8 cellular contexts compared by ENCODE assay signal in the genomic region with DNA sequence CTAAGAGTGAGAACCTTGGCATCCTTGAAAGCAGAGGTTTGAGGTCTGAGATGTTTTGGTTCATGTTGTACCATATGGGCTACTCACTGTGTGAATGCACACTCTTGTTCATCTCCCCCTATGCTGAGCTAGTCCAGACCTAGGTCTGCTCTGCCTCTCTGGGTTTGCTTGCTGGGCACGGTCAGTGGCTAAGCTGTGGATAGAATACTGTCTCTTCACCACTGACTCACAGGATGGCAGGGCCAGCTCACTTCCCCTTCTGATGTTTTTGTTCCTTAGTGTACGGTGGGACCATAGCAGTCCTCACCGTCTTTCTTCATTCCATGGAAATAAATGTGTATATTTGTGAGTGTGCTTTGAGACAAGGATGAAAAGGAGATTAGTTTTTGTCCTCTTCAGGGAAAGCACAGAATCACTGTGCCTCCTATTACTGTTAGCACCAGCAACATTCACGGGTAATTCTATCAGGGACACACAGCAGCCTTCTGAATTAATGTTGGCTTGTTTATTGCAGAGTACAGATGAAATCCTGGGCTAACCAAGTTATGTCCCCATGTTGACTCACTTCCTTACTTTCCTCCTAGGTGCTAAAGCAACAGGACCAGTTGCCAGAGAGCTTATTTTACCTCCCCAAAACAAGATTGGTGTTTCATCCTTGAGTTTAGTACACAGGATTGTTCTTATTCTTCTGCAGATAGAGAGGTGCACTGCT. TPM values are rescaled to one million over a fixed set of nuclear protein-coding genes. Genes with fewer than 3 reads are reported as not detected.
DNase-seq lines count a peak whose midpoint lies in the region; ATAC-seq and TF ChIP-seq lines count a peak whose summit lies in the region.
"Had no signal": no experiment of that assay in that cellular context is flagged by ENCODE, and none has a peak within 500 bp of the region (broad histone marks: within the 10 kb centered on the region; RNA-seq: fewer than 3 reads in every experiment).

No MANE protein-coding gene starts in this region.

- no peaks in the 10 kb centered on the region for H3K9me3 Mint-ChIP-seq in endodermal cell

- WGBS in endodermal cell (ENCODE audit: insufficient coverage in 1 of 2, insufficient read length in 1 of 2), 2 experiments = 94 to 100% methylated on average over 2 to 4 of the region's 4 CpGs

- no peaks in the 10 kb centered on the region for H3K36me3 Mint-ChIP-seq in endodermal cell (ENCODE audit: low read depth)

- no peak overlapping the region for H3K27ac Mint-ChIP-seq in endodermal cell

- H3K9me3 ChIP-seq in endodermal cell (ENCODE audit: control insufficient read depth, low read length) = no peaks in the 10 kb centered on the region

- H3K27ac ChIP-seq in HL-60 (replicated peaks) = peak overlapping the region; percentile 72
- no peak overlapping the region for H3K27ac ChIP-seq in endodermal cell (ENCODE audit: low read depth, low read length)
- H3K27ac ChIP-seq: parathyroid adenoma had no signal

- H3K27me3 ChIP-seq in HL-60 (ENCODE audit: insufficient read depth, poor library complexity, severe bottlenecking) = no peaks in the 10 kb centered on the region
- no peaks in the 10 kb centered on the region for H3K27me3 ChIP-seq in endodermal cell (ENCODE audit: control insufficient read depth, insufficient read depth, low read length, poor library complexity, severe bottlenecking)

- ATAC-seq in HG03097 (IDR thresholded peaks at IDR 0.05; ENCODE audit: low FRiP score, unreplicated experiment) (no peak), HG03432 (IDR thresholded peaks at IDR 0.05; ENCODE audit: unreplicated experiment) (no peak)

- TF ChIP-seq CTCF in HL-60 (IDR thresholded peaks at IDR 0.05; ENCODE audit: insufficient read depth, low read length) (no peak), endodermal cell (conservative IDR thresholded peaks at IDR 0.05) (no peak)

- H3K4me1 ChIP-seq in endodermal cell (ENCODE audit: control insufficient read depth, insufficient read depth, low read length) = peaks cover 9% of the 10 kb centered on the region

- no peaks in the 10 kb centered on the region for H3K36me3 ChIP-seq in endodermal cell (ENCODE audit: control insufficient read depth, insufficient read depth, low read length)

- H3K4me3 Mint-ChIP-seq in endodermal cell = no peak overlapping the region

- DNase-seq in HL-60 (ENCODE audit: low read depth in 1 of 2, low spot score in 1 of 2) (peak in 1 of 2 experiments; percentile 44), SIG-M5 treated with dmso at 0.1 percent for 504 hours (lab: John Stamatoyannopoulos, UW; ENCODE audit: unreplicated experiment) (peak; percentile 58), fibroblast of peridontal ligament (ENCODE audit: extremely low read depth) (peak; percentile 27), skeletal muscle cell (ENCODE audit: low read depth) (peak; percentile 35), endodermal cell (no peak)

- H3K4me3 ChIP-seq in HL-60 (replicated peaks; ENCODE audit: insufficient read depth, low read length) = no peak overlapping the region
- no peak overlapping the region for H3K4me3 ChIP-seq in skeletal muscle cell (ENCODE audit: low read depth, low read length)
- no peak overlapping the region for H3K4me3 ChIP-seq in endodermal cell (ENCODE audit: low read length)

- no peak overlapping the region for H3K9ac ChIP-seq in endodermal cell (ENCODE audit: extremely low read depth, low read length, poor library complexity, severe bottlenecking)
- H3K9ac ChIP-seq: parathyroid adenoma had no signal

- no peaks in the 10 kb centered on the region for H3K27me3 Mint-ChIP-seq in endodermal cell (ENCODE audit: insufficient read depth)

- peaks cover 3% of the 10 kb centered on the region for H3K4me1 Mint-ChIP-seq in endodermal cell

RNA-seq across cellular contexts. Expression of a gene that starts 56.9 kb away (rescaled TPM):
- total RNA-seq in endodermal cell = 100 to 1,000 TPM; 122 to 163 TPM
- 200 TPM for polyA plus RNA-seq in endodermal cell (2013, experiment 1 of 2)
- polyA plus RNA-seq in endodermal cell (2013, experiment 2 of 2) = 179 TPM
